Comparison of ENCODE assay signal across 8 cellular contexts in genomic region chr12:128810182-128811127, GRCh38. TPM values are rescaled to one million over a fixed set of nuclear protein-coding genes. Genes with fewer than 3 reads are reported as not detected.
DNase-seq lines count a peak whose midpoint lies in the region; ATAC-seq and TF ChIP-seq lines count a peak whose summit lies in the region.

No MANE protein-coding gene starts in this region.

- H3K9ac ChIP-seq in rectal smooth muscle tissue (ENCODE audit: low read length) = no peak overlapping the region

- H3K36me3 ChIP-seq in MG63 (peaks cover 69% of the 10 kb centered on the region), esophagus muscularis mucosa (peaks cover 20 to 63% (median 32%) of the 10 kb centered on the region in 4 donors), rectal smooth muscle tissue (ENCODE audit: control insufficient read depth, insufficient read depth, low read length) (peaks cover 12% of the 10 kb centered on the region)

- H3K27me3 ChIP-seq in MG63 (no peaks in the 10 kb centered on the region), esophagus muscularis mucosa (no peaks in the 10 kb centered on the region), rectal smooth muscle tissue (ENCODE audit: control insufficient read depth, insufficient read depth, low read length) (no peaks in the 10 kb centered on the region)

- TF ChIP-seq POLR2A in esophagus muscularis mucosa (IDR thresholded peaks at IDR 0.05; ENCODE audit: low read depth) = no peak

- H3K4me1 ChIP-seq in esophagus muscularis mucosa (peaks cover 25 to 54% (median 37%) of the 10 kb centered on the region in 4 donors), rectal smooth muscle tissue (ENCODE audit: control insufficient read depth, insufficient read depth, low read length) (peaks cover 10% of the 10 kb centered on the region)

- no peak for TF ChIP-seq EP300 in esophagus muscularis mucosa (IDR thresholded peaks at IDR 0.05)

- no peak for TF ChIP-seq CTCF in esophagus muscularis mucosa (IDR thresholded peaks at IDR 0.05)

- peak; percentile 77 for DNase-seq in MG63
- DNase-seq in esophagus muscularis mucosa (ENCODE audit: extremely low spot score) = no peak
- DNase-seq in NCI-H2081 (lab: John Stamatoyannopoulos, UW) = no peak
- DNase-seq in mucosa of gallbladder (ENCODE audit: low spot score) = no peak
- DNase-seq in activated naive CD4-positive, alpha-beta T cell (lab: John Stamatoyannopoulos, UW) = no peak

- 29% methylated on average over 14 of the region's 14 CpGs for WGBS in esophagus muscularis mucosa

- intact Hi-C loops in esophagus muscularis mucosa (cut with DNase I) = no loop called here

- no peaks in the 10 kb centered on the region for H3K9me3 ChIP-seq in MG63
- no peaks in the 10 kb centered on the region for H3K9me3 ChIP-seq in esophagus muscularis mucosa

- H3K4me3 ChIP-seq in MG63 (peak overlapping the region; percentile 3; the same call in 1 of the 2 replicates), esophagus muscularis mucosa (peak overlapping the region in 3 of 4 donors; percentile 13 to 21 (median 21)), rectal smooth muscle tissue (ENCODE audit: low read length) (no peak overlapping the region)

- H3K27ac ChIP-seq in esophagus muscularis mucosa (replicated peaks in 1 of 4) = peak overlapping the region; percentile 61 to 78 (median 66)
- peak overlapping the region; percentile 41 for H3K27ac ChIP-seq in rectal smooth muscle tissue (ENCODE audit: low read depth, low read length)

- ATAC-seq in GM18502 (IDR thresholded peaks at IDR 0.05; ENCODE audit: poor library complexity, unreplicated experiment) = peak; percentile 89
- peak; percentile 85 for ATAC-seq in GM21619 (IDR thresholded peaks at IDR 0.05; ENCODE audit: unreplicated experiment)

RNA-seq across cellular contexts. Expression of gene SLC15A4, which starts 13.3 kb away (rescaled TPM):
- total RNA-seq in MG63 (2014; rRNA removed; shearing (Covaris generic); ENCODE audit: low replicate concordance) = 20.9 and 26.9 TPM in 2 replicates
- total RNA-seq in esophagus muscularis mucosa (10 to 100 TPM; 37.5 to 43.0 (median 39.6) TPM), mucosa of gallbladder (28.6 TPM)

RNA-seq across cellular contexts. Expression of gene GLT1D1, which starts 42.8 kb away (rescaled TPM):
- total RNA-seq in MG63 (2014; rRNA removed; shearing (Covaris generic); ENCODE audit: low replicate concordance) = 0.39 and 4.2 TPM in 2 replicates
- total RNA-seq in esophagus muscularis mucosa (1 to 10 TPM in 1 of 4 donors, under 1 TPM in 3; under 0.01 to 1.5 (median 0.32) TPM), mucosa of gallbladder (3.3 TPM)
